19 cellular contexts compared by ENCODE assay signal in genomic region chr6:146990284-146990683, GRCh38.
A peak's percentile ranks its signal among the peaks of the same experiment; 100 is the strongest.
DNase-seq lines count a peak whose midpoint lies in the region; ATAC-seq, FAIRE-seq and TF ChIP-seq lines count a peak whose summit lies in the region.
"Had no signal": no experiment of that assay in that cellular context is flagged by ENCODE, and none has a peak within 500 bp of the region (broad histone marks: within the 10 kb centered on the region; RNA-seq: fewer than 3 reads in every experiment).

No MANE protein-coding gene starts in this region.

- WGBS in upper lobe of left lung, 2 donors = 60 to 68% methylated on average over 2 of the region's 2 CpGs

- H3K36me3 Mint-ChIP-seq in stimulated activated effector memory CD8-positive, alpha-beta T cell treated with anti-CD3 and anti-CD28 coated beads, Interleukin-12 subunit alpha, Interleukin-12 subunit beta, amount 100 ng/mL, for 72 hours = no peaks in the 10 kb centered on the region

- no peak overlapping the region for H3K4me3 Mint-ChIP-seq in stimulated activated effector memory CD8-positive, alpha-beta T cell treated with anti-CD3 and anti-CD28 coated beads, Interleukin-12 subunit alpha, Interleukin-12 subunit beta, amount 100 ng/mL, for 72 hours
- H3K4me3 Mint-ChIP-seq: activated naive CD8-positive, alpha-beta T cell; dendritic cell treated with granulocyte-macrophage colony-stimulating factor and Interleukin-4, amounts not matched to agents 40 ng/mL and 50 ng/mL, for 4 days; T-helper 1 cell treated with Interleukin-12 subunit alpha and Interleukin-12 subunit beta and Interleukin-4 antibody, amounts not matched to agents 30 μg/mL and 1 μg/mL, for 36 hours had no signal

- no peaks in the 10 kb centered on the region for H3K9me2 ChIP-seq in neural cell (ENCODE audit: insufficient read depth, low read length)

- TF ChIP-seq POLR2A in upper lobe of left lung (IDR thresholded peaks at IDR 0.05) = no peak

- ATAC-seq in HG02642 (IDR thresholded peaks at IDR 0.05; ENCODE audit: poor library complexity, unreplicated experiment) (no peak), HG03460 (IDR thresholded peaks at IDR 0.05; ENCODE audit: unreplicated experiment) (no peak), upper lobe of left lung (ENCODE audit: low FRiP score in 2 of 2) (no peak)
- no peak for ATAC-seq in stimulated activated effector memory CD8-positive, alpha-beta T cell treated with anti-CD3 and anti-CD28 coated beads, Interleukin-12 subunit alpha, Interleukin-12 subunit beta, amount 100 ng/mL, for 72 hours

- no peak for TF ChIP-seq RAD21 in neural cell (conservative IDR thresholded peaks at IDR 0.05)

- H3K36me3 ChIP-seq in neural cell (ENCODE audit: insufficient read depth, low read length) = no peaks in the 10 kb centered on the region
- no peaks in the 10 kb centered on the region for H3K36me3 ChIP-seq in upper lobe of left lung
- H3K36me3 ChIP-seq: BLaER1 had no signal

- H3K9me3 Mint-ChIP-seq in stimulated activated effector memory CD8-positive, alpha-beta T cell treated with anti-CD3 and anti-CD28 coated beads, Interleukin-12 subunit alpha, Interleukin-12 subunit beta, amount 100 ng/mL, for 72 hours = no peaks in the 10 kb centered on the region
- H3K9me3 Mint-ChIP-seq: dendritic cell treated with granulocyte-macrophage colony-stimulating factor and Interleukin-4, amounts not matched to agents 40 ng/mL and 50 ng/mL, for 4 days; T-helper 1 cell treated with Interleukin-12 subunit alpha and Interleukin-12 subunit beta and Interleukin-4 antibody, amounts not matched to agents 30 μg/mL and 1 μg/mL, for 36 hours had no signal

- H3K27ac Mint-ChIP-seq in stimulated activated effector memory CD8-positive, alpha-beta T cell treated with anti-CD3 and anti-CD28 coated beads, Interleukin-12 subunit alpha, Interleukin-12 subunit beta, amount 100 ng/mL, for 72 hours = no peak overlapping the region
- H3K27ac Mint-ChIP-seq: activated naive CD8-positive, alpha-beta T cell; dendritic cell treated with granulocyte-macrophage colony-stimulating factor and Interleukin-4, amounts not matched to agents 40 ng/mL and 50 ng/mL, for 4 days; T-helper 1 cell treated with Interleukin-12 subunit alpha and Interleukin-12 subunit beta and Interleukin-4 antibody, amounts not matched to agents 30 μg/mL and 1 μg/mL, for 36 hours had no signal

- H3K79me2 ChIP-seq in neural cell (replicated peaks; ENCODE audit: insufficient read depth, low read length) = no peaks in the 10 kb centered on the region

- no peak for FAIRE-seq in RCC 7860 (lab: Jason Lieb, UNC)
- FAIRE-seq: frontal cortex, K562 had no signal

- no peaks in the 10 kb centered on the region for H4K20me1 ChIP-seq in neural cell (ENCODE audit: insufficient read depth)
- H4K20me1 ChIP-seq: BLaER1 had no signal

- H3F3A ChIP-seq in neural cell (ENCODE audit: insufficient read depth, low read length, poor library complexity, severe bottlenecking) = no peaks in the 10 kb centered on the region

- no peaks in the 10 kb centered on the region for H3K27me3 ChIP-seq in neural cell (ENCODE audit: insufficient read depth, low read depth, low read length)
- no peaks in the 10 kb centered on the region for H3K27me3 ChIP-seq in upper lobe of left lung
- H3K27me3 ChIP-seq: BLaER1, testis had no signal

- H3K4me3 ChIP-seq in epithelial cell of esophagus (ENCODE audit: low read length) (no peak overlapping the region), neural cell (ENCODE audit: low read length) (peak overlapping the region; percentile 0), upper lobe of left lung (no peak overlapping the region)
- H3K4me3 ChIP-seq: BLaER1, K562, PC-9, testis had no signal

- H3K27ac ChIP-seq in neural cell (ENCODE audit: low read length) (peak overlapping the region; percentile 86), upper lobe of left lung (no peak overlapping the region)
- H3K27ac ChIP-seq: BLaER1, PC-9, testis had no signal

- H2AFZ ChIP-seq in neural cell (ENCODE audit: low read depth, low read length) = no peak overlapping the region
- H2AFZ ChIP-seq: PC-9 had no signal

- H3K9me3 ChIP-seq in neural cell (ENCODE audit: low read length) = no peaks in the 10 kb centered on the region
- no peaks in the 10 kb centered on the region for H3K9me3 ChIP-seq in upper lobe of left lung
- H3K9me3 ChIP-seq: BLaER1, testis had no signal

- H3K4me2 ChIP-seq in neural cell (ENCODE audit: low read length) = no peak overlapping the region
- H3K4me2 ChIP-seq: BLaER1, PC-9 had no signal

- no peak overlapping the region for H3K9ac ChIP-seq in neural cell (ENCODE audit: low read length)
- H3K9ac ChIP-seq: BLaER1 had no signal

- H3K4me1 Mint-ChIP-seq in stimulated activated effector memory CD8-positive, alpha-beta T cell treated with anti-CD3 and anti-CD28 coated beads, Interleukin-12 subunit alpha, Interleukin-12 subunit beta, amount 100 ng/mL, for 72 hours = no peaks in the 10 kb centered on the region

- no peaks in the 10 kb centered on the region for H3K4me1 ChIP-seq in upper lobe of left lung
- H3K4me1 ChIP-seq: BLaER1, testis had no signal

- TF ChIP-seq EP300 in neural cell (conservative IDR thresholded peaks at IDR 0.05; ENCODE audit: poor library complexity, severe bottlenecking) = no peak
- no peak for TF ChIP-seq EP300 in upper lobe of left lung (IDR thresholded peaks at IDR 0.05)

- TF ChIP-seq CTCF in epithelial cell of esophagus (IDR thresholded peaks at IDR 0.05; ENCODE audit: insufficient read depth, low read depth, low read length, missing control alignments) = no peak
- no peak for TF ChIP-seq CTCF in neural cell (IDR thresholded peaks at IDR 0.05; ENCODE audit: poor library complexity, severe bottlenecking)
- no peak for TF ChIP-seq CTCF in upper lobe of left lung (IDR thresholded peaks at IDR 0.05)

- peak; percentile 78 for DNase-seq in EL
- DNase-seq in RCC 7860 (ENCODE audit: low spot score) = peak; percentile 16
- peak; percentile 7 for DNase-seq in epithelial cell of esophagus (ENCODE audit: low read depth)
- no peak for DNase-seq in upper lobe of left lung
- no peak for DNase-seq in stimulated activated effector memory CD8-positive, alpha-beta T cell treated with anti-CD3 and anti-CD28 coated beads, Interleukin-12 subunit alpha, Interleukin-12 subunit beta, amount 100 ng/mL, for 72 hours (ENCODE audit: low spot score in 2 of 2)
- DNase-seq: activated CD4-positive, alpha-beta T cell treated with anti-CD3 and anti-CD28 coated beads for 1 hour; NCI-H1436 treated with DMSO at 0.1 percent for 48 hours; NCI-H524 treated with DMSO at 0.1 percent for 48 hours; testis had no signal

TF ChIP-seq in neural cell, 6 proteins besides CTCF, POLR2A, EP300 and RAD21:
- TF ChIP-seq POLR2AphosphoS5 (IDR thresholded peaks at IDR 0.05) = no peak
- TF ChIP-seq SMC3 (conservative IDR thresholded peaks at IDR 0.05; ENCODE audit: poor library complexity) = no peak
- no peak for TF ChIP-seq TAF1 (IDR thresholded peaks at IDR 0.05; ENCODE audit: low read depth)
- TF ChIP-seq EZH2 (IDR thresholded peaks at IDR 0.05; ENCODE audit: borderline replicate concordance, insufficient read depth, low read length, poor library complexity, severe bottlenecking) = no peak
- no peak for TF ChIP-seq MXI1 (conservative IDR thresholded peaks at IDR 0.05; ENCODE audit: poor library complexity, severe bottlenecking)
- TF ChIP-seq REST (IDR thresholded peaks at IDR 0.05; ENCODE audit: borderline replicate concordance) = no peak

Comparison
In these comparisons a context has a peak if more than half of its experiments do, and no peak if none do; other contexts are left out.
1. DNase-seq: peak in EL (single experiment), RCC 7860 (single experiment) and epithelial cell of esophagus (single experiment); none in upper lobe of left lung (0 of 2) and stimulated activated effector memory CD8-positive, alpha-beta T cell treated with anti-CD3 and anti-CD28 coated beads, Interleukin-12 subunit alpha, Interleukin-12 subunit beta, amount 100 ng/mL, for 72 hours (0 of 2).